Comparison of ENCODE assay signal across 8 cellular contexts in the genomic region with DNA sequence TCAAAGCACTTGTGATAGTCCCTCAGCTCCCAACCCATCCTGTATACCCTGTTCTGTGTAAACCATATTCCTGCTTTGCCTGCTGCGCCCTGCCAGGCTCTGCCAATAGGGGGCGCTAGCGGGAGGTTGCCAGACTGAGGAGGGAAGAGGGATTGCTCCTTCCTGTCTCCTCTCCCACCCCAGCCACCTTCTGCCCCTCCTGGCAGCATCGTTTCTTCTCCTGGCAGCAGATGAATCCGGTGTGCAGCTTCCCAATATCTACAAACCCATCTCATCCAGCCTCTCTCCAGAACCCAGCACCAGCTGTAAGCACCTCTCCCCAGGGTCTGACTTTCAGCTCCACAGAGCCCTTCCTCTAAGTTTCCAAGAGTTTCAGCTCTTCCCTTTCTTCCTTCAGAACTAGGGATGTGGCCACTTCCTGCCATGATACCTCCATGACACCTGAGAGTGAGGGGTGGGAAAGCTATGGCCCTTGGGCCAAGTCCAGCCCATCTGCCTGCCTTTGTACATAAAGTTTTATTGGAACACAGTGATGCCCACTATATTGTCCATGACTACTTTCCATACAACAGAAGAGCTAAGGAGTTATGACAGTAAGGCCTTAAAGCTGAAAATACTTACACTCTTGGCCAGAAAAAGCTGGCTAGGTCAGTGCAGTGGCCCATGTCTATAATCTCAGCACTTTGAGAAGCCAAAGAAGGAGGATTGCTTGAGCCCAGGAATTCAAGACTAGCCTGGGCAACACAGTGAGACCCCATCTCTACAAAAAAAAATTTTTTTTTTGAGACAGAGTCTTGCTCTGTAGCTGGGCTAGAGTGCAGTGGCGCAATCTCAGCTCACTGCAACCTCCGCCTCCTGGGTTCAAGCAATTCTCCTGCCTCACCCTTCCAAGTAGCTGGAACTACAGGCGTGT. TPM values are rescaled to one million over a fixed set of nuclear protein-coding genes. Genes with fewer than 3 reads are reported as not detected.
DNase-seq lines count a peak whose midpoint lies in the region; ATAC-seq and TF ChIP-seq lines count a peak whose summit lies in the region.

No MANE protein-coding gene starts in this region.

- RAD21 ChIA-PET in HCT116 (lab: Charles Lee; ENCODE audit: low non-redundant PET in 1 of 2, low total read pairs in 2 of 2, uncharacterized antibody in 2 of 2, unreplicated experiment in 2 of 2): interaction anchor here in 1 of 2 experiments (0.5 to 0.6 kb wide), 2 partner anchors 57 to 179 kb away, joined by 3 to 4 read pairs; no protein-coding TSS in a partner anchor

- DNase-seq in AG04449 (ENCODE audit: low read depth, low spot score) (no peak), HCT116 (ENCODE audit: low read depth, low spot score) (peak; percentile 63), glutamatergic neuron (peak; percentile 81), GF-D8 (lab: John Stamatoyannopoulos, UW) (no peak), G401 (ENCODE audit: low spot score) (no peak)

- peak overlapping the region; percentile 72 for H3K4me2 ChIP-seq in HCT116 (ENCODE audit: low read length)

- POLR2A ChIA-PET in AG04449 (lab: Yijun Ruan, JAX): no interaction called here
- POLR2A ChIA-PET in HCT116 (lab: Charles Lee): interaction anchor here (0.5 to 1.3 kb wide), 8 partner anchors 18 to 147 kb away, joined by 3 to 6 read pairs (median 3); a partner anchor contains a TSS

- peaks cover 3% of the 10 kb centered on the region for H3K9me3 Mint-ChIP-seq in glutamatergic neuron (ENCODE audit: unreplicated experiment)

- no peaks in the 10 kb centered on the region for H4K20me1 ChIP-seq in HCT116 (ENCODE audit: insufficient read depth)

- H3K4me3 ChIP-seq in AG04449 (ENCODE audit: low read depth, low read length) (no peak overlapping the region), HCT116 (replicated peaks in 1 of 2; ENCODE audit: low read depth in 1 of 2, low read length in 2 of 2) (peak overlapping the region; percentile 61 to 67)

- 0 out of 2 replicates have a peak, but pooled peaks cover 4% of the 10 kb centered on the region for H3K27me3 ChIP-seq in HCT116 (ENCODE audit: insufficient read depth, low read length)

- peaks cover 14% of the 10 kb centered on the region for H3K27me3 Mint-ChIP-seq in glutamatergic neuron (ENCODE audit: unreplicated experiment)

- peak; percentile 31; the same call in 1 of the 2 replicates for TF ChIP-seq RAD21 in HCT116 (IDR thresholded peaks at IDR 0.05; ENCODE audit: low read depth)

- TF ChIP-seq CTCF in AG04449 (IDR thresholded peaks at IDR 0.05; ENCODE audit: insufficient read depth, low read length, missing control alignments) (peak; percentile 37), HCT116 (IDR thresholded peaks at IDR 0.05 in 2 of 3, conservative IDR thresholded peaks at IDR 0.05 in 1 of 3; ENCODE audit: borderline replicate concordance in 1 of 3, insufficient read depth in 1 of 3, low read depth in 2 of 3, low read length in 2 of 3) (peak; percentile 78 to 99 (median 99)), VCaP (conservative IDR thresholded peaks at IDR 0.05) (peak; percentile 24), glutamatergic neuron (IDR thresholded peaks at IDR 0.05; ENCODE audit: partially characterized antibody, unreplicated experiment) (peak; percentile 79)

- H3K4me1 Mint-ChIP-seq in glutamatergic neuron (ENCODE audit: low read depth, unreplicated experiment): peaks cover 27% of the 10 kb centered on the region

- H3K27ac ChIP-seq in HCT116 (ENCODE audit: low read depth, low read length) (peak overlapping the region; percentile 30), VCaP (no peak overlapping the region)

- no peaks in the 10 kb centered on the region for H3K79me2 ChIP-seq in HCT116 (ENCODE audit: insufficient read depth, low read length)

- no peaks in the 10 kb centered on the region for H3K9me3 ChIP-seq in HCT116 (ENCODE audit: control insufficient read depth in 1 of 2, insufficient read depth in 1 of 2, low read depth in 1 of 2, low read length in 2 of 2)

- CTCF ChIA-PET in AG04449 (lab: Yijun Ruan, JAX): interaction anchor here (0.8 to 2.8 kb wide), 10 partner anchors 8 to 70 kb away, joined by 3 to 12 read pairs (median 3); a partner anchor contains a TSS
- CTCF ChIA-PET in HCT116 (lab: Charles Lee): interaction anchor here (0.5 to 2.8 kb wide), 18 partner anchors 9 to 143 kb away, joined by 3 to 23 read pairs (median 4); a partner anchor contains a TSS

- H2AFZ ChIP-seq in HCT116 (ENCODE audit: low read depth, low read length, poor library complexity, severe bottlenecking): peak overlapping the region; percentile 66

- intact Hi-C loops in HCT116 (cut with micrococcal nuclease): no loop called here

- BruUV-seq in HCT116 (replicated peaks; lab: Mats Ljungman, UMichigan): TSS peak; percentile 93

- TF ChIP-seq POLR2A in HCT116 (IDR thresholded peaks at IDR 0.05; ENCODE audit: borderline replicate concordance, extremely low read depth, insufficient read depth, insufficient read length): no peak

- H3K36me3 Mint-ChIP-seq in glutamatergic neuron (ENCODE audit: unreplicated experiment): peaks cover 5% of the 10 kb centered on the region

- H3K9me2 ChIP-seq in HCT116 (ENCODE audit: insufficient read depth): no peaks in the 10 kb centered on the region

- no peaks in the 10 kb centered on the region for H3K36me3 ChIP-seq in HCT116 (ENCODE audit: control insufficient read depth in 1 of 2, insufficient read depth in 2 of 2, low read length in 2 of 2)

- H3K27ac Mint-ChIP-seq in glutamatergic neuron (ENCODE audit: unreplicated experiment): no peak overlapping the region

- ATAC-seq in HCT116: peak; percentile 87
- no peak for ATAC-seq in HG02870 (IDR thresholded peaks at IDR 0.05; ENCODE audit: unreplicated experiment)
- ATAC-seq in GM18870 (IDR thresholded peaks at IDR 0.05; ENCODE audit: unreplicated experiment): no peak

- in situ Hi-C loops in G401 (cut with HindIII; ENCODE audit: low sequenced_read_pairs): no loop called here

- no peak overlapping the region for H3K4me3 Mint-ChIP-seq in glutamatergic neuron (ENCODE audit: unreplicated experiment)

- H3K4me1 ChIP-seq in HCT116 (ENCODE audit: control insufficient read depth in 1 of 2, insufficient read depth in 2 of 2, low read length in 2 of 2): peaks cover 0 to 10% of the 10 kb centered on the region in 2 experiments; a peak in 1 of 4 replicates

- peak overlapping the region; percentile 49 for H3K9ac ChIP-seq in HCT116 (ENCODE audit: low read length)

TF ChIP-seq in HCT116, 20 proteins besides CTCF, POLR2A, EP300 and RAD21 (continues in another document):
- peak; percentile 24 for TF ChIP-seq TCF7L2 (IDR thresholded peaks at IDR 0.05; ENCODE audit: borderline replicate concordance, extremely low read depth, insufficient read depth, insufficient read length)
- TF ChIP-seq, protein P1, sequence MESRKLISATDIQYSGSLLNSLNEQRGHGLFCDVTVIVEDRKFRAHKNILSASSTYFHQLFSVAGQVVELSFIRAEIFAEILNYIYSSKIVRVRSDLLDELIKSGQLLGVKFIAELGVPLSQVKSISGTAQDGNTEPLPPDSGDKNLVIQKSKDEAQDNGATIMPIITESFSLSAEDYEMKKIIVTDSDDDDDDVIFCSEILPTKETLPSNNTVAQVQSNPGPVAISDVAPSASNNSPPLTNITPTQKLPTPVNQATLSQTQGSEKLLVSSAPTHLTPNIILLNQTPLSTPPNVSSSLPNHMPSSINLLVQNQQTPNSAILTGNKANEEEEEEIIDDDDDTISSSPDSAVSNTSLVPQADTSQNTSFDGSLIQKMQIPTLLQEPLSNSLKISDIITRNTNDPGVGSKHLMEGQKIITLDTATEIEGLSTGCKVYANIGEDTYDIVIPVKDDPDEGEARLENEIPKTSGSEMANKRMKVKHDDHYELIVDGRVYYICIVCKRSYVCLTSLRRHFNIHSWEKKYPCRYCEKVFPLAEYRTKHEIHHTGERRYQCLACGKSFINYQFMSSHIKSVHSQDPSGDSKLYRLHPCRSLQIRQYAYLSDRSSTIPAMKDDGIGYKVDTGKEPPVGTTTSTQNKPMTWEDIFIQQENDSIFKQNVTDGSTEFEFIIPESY (IDR thresholded peaks at IDR 0.05; ENCODE audit: extremely low read depth, insufficient replicate concordance, low read length): no peak
- no peak for TF ChIP-seq ELF1 (IDR thresholded peaks at IDR 0.05; ENCODE audit: borderline replicate concordance, low read depth)
- TF ChIP-seq, protein P2, sequence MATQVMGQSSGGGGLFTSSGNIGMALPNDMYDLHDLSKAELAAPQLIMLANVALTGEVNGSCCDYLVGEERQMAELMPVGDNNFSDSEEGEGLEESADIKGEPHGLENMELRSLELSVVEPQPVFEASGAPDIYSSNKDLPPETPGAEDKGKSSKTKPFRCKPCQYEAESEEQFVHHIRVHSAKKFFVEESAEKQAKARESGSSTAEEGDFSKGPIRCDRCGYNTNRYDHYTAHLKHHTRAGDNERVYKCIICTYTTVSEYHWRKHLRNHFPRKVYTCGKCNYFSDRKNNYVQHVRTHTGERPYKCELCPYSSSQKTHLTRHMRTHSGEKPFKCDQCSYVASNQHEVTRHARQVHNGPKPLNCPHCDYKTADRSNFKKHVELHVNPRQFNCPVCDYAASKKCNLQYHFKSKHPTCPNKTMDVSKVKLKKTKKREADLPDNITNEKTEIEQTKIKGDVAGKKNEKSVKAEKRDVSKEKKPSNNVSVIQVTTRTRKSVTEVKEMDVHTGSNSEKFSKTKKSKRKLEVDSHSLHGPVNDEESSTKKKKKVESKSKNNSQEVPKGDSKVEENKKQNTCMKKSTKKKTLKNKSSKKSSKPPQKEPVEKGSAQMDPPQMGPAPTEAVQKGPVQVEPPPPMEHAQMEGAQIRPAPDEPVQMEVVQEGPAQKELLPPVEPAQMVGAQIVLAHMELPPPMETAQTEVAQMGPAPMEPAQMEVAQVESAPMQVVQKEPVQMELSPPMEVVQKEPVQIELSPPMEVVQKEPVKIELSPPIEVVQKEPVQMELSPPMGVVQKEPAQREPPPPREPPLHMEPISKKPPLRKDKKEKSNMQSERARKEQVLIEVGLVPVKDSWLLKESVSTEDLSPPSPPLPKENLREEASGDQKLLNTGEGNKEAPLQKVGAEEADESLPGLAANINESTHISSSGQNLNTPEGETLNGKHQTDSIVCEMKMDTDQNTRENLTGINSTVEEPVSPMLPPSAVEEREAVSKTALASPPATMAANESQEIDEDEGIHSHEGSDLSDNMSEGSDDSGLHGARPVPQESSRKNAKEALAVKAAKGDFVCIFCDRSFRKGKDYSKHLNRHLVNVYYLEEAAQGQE (IDR thresholded peaks at IDR 0.05; ENCODE audit: low read depth): no peak
- TF ChIP-seq POLR2AphosphoS5 (IDR thresholded peaks at IDR 0.05; ENCODE audit: low read depth, low read length): peak; percentile 80
- no peak for TF ChIP-seq ZFX (IDR thresholded peaks at IDR 0.05)

RNA-seq across cellular contexts. Expression of a gene that starts 34.5 kb away (rescaled TPM):
- total RNA-seq in HCT116 (2021; ENCODE audit: unreplicated experiment) (34.7 TPM), glutamatergic neuron (ENCODE audit: unreplicated experiment) (650 TPM)
- polyA plus RNA-seq in HCT116 (2012): 30.8 and 34.9 TPM in 2 replicates
- 1.2 and 2.7 TPM in 2 replicates for total RNA-seq in G401 (2014; rRNA removed; shearing (Covaris generic))

RNA-seq across cellular contexts. Expression of a gene that starts 41.4 kb away (rescaled TPM):
- total RNA-seq in HCT116 (2021; ENCODE audit: unreplicated experiment) (1.7 TPM), glutamatergic neuron (ENCODE audit: unreplicated experiment) (79.1 TPM)
- polyA plus RNA-seq in HCT116 (2012): 1.4 and 1.5 TPM in 2 replicates
- total RNA-seq in G401 (2014; rRNA removed; shearing (Covaris generic)): 0.49 and 1.1 TPM in 2 replicates

RNA-seq across cellular contexts. Expression of a gene that starts 47.4 kb away (rescaled TPM):
- total RNA-seq in HCT116 (2021; ENCODE audit: unreplicated experiment) (24.6 TPM), glutamatergic neuron (ENCODE audit: unreplicated experiment) (24.1 TPM)
- polyA plus RNA-seq in HCT116 (2012): 22.3 and 25.0 TPM in 2 replicates
- 22.4 and 22.7 TPM in 2 replicates for total RNA-seq in G401 (2014; rRNA removed; shearing (Covaris generic))

Comparison
In these comparisons a context has a peak if more than half of its experiments do, and no peak if none do; other contexts are left out.
1. DNase-seq: peak in HCT116 (single experiment) and glutamatergic neuron (single experiment); none in AG04449 (single experiment), GF-D8 (single experiment) and G401 (single experiment).
2. CTCF ChIP-seq: peak in every context shown above with its lines; median percentile 99 in HCT116; 79 in glutamatergic neuron; 37 in AG04449; 24 in VCaP.
3. RNA of a gene that starts 34.5 kb away (total RNA-seq): 650 TPM in glutamatergic neuron (single experiment); 34.7 TPM in HCT116 (single experiment) and 1.2 to 2.7 TPM in G401; every median in the first group is over 10 times any median in the second.
4. RNA of a gene that starts 41.4 kb away (total RNA-seq): 79.1 TPM in glutamatergic neuron (single experiment); 1.7 TPM in HCT116 (single experiment) and 0.49 to 1.1 TPM in G401; every median in the first group is over 10 times any median in the second.